Comparison of ENCODE assay signal across 8 cellular contexts in the genomic region with DNA sequence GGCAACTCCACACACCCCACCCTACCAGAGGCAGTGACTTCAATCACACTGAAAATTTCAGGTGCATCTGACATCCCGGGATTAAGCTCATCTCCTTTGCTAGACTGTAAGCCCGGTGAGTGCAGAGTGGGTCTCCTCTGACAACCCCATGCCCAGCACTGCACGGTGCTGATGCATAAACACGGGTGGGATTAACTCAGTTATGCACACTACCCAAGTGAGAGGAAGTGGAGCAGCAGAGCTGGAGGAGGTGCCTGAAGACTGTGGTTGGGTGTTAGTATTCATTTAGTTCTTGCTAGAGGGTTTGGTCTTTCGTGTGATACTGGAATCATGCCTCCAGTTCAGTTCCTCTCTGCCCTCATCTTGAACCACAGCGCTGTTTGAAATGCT. TPM values are rescaled to one million over a fixed set of nuclear protein-coding genes. Genes with fewer than 3 reads are reported as not detected.
DNase-seq lines count a peak whose midpoint lies in the region; ATAC-seq and TF ChIP-seq lines count a peak whose summit lies in the region.

No MANE protein-coding gene starts in this region.

- peaks cover 9% of the 10 kb centered on the region for H3K36me3 Mint-ChIP-seq in activated CD4-positive, alpha-beta T cell treated with anti-CD3 and anti-CD28 coated beads, Interleukin-2, amount 10 ng/mL, durations not matched to agents 24 days and 14 days (ENCODE audit: low read depth)

- H3K4me1 ChIP-seq in right atrium auricular region, result peaks cover 0 to 32% of the 10 kb centered on the region in 2 donors

- H3K27ac Mint-ChIP-seq in activated CD4-positive, alpha-beta T cell treated with anti-CD3 and anti-CD28 coated beads, Interleukin-2, amount 10 ng/mL, durations not matched to agents 24 days and 14 days, result peak overlapping the region; percentile 99

- DNase-seq in Right ventricle myocardium inferior (ENCODE audit: missing footprints) (no peak), right atrium auricular region (ENCODE audit: low spot score) (no peak), KBM-7 (peak; percentile 79), foreskin melanocyte (peak; percentile 25), occipital lobe (lab: John Stamatoyannopoulos, UW) (no peak), T1000 (lab: John Stamatoyannopoulos, UW) (no peak)
- peak; percentile 89 for DNase-seq in activated CD4-positive, alpha-beta T cell treated with anti-CD3 and anti-CD28 coated beads, Interleukin-2, amount 10 ng/mL, durations not matched to agents 24 days and 14 days
- DNase-seq in stimulated activated CD4-positive, alpha-beta T cell treated with anti-CD3 and anti-CD28 coated beads, Interleukin-4, amount 100 ng/mL, for 1 hour, result peak; percentile 24

- H3K9me3 Mint-ChIP-seq in activated CD4-positive, alpha-beta T cell treated with anti-CD3 and anti-CD28 coated beads, Interleukin-2, amount 10 ng/mL, durations not matched to agents 24 days and 14 days, result no peaks in the 10 kb centered on the region

- no peak overlapping the region for H3K27ac ChIP-seq in right atrium auricular region

- H3K4me3 Mint-ChIP-seq in activated CD4-positive, alpha-beta T cell treated with anti-CD3 and anti-CD28 coated beads, Interleukin-2, amount 10 ng/mL, durations not matched to agents 24 days and 14 days, result peak overlapping the region; percentile 85

- no peak for TF ChIP-seq CTCF in right atrium auricular region (IDR thresholded peaks at IDR 0.05)

- no peaks in the 10 kb centered on the region for H3K9me3 ChIP-seq in right atrium auricular region

- no peak overlapping the region for H3K4me3 ChIP-seq in right atrium auricular region

- in situ Hi-C loops in KBM-7 (cut with MboI; ENCODE audit: low pct_unique_long_range_greater_than_20kb, low sequenced_read_pairs), result no loop called here

- H3K4me1 Mint-ChIP-seq in activated CD4-positive, alpha-beta T cell treated with anti-CD3 and anti-CD28 coated beads, Interleukin-2, amount 10 ng/mL, durations not matched to agents 24 days and 14 days, result peaks cover 37% of the 10 kb centered on the region

- H3K27me3 ChIP-seq in right atrium auricular region, result no peaks in the 10 kb centered on the region

- intact Hi-C loops in Right ventricle myocardium inferior (cut with DNase I), result loop anchor here (2.0 to 5.0 kb wide), 4 partner anchors 45 to 94 kb away; a partner anchor contains a TSS
- intact Hi-C loops in activated CD4-positive, alpha-beta T cell treated with anti-CD3 and anti-CD28 coated beads, Interleukin-2, amount 10 ng/mL, durations not matched to agents 24 days and 14 days (cut with micrococcal nuclease), result loop anchor here (1.0 to 2.0 kb wide), 5 partner anchors 82 to 377 kb away; a partner anchor contains a TSS

- no peaks in the 10 kb centered on the region for H3K27me3 Mint-ChIP-seq in activated CD4-positive, alpha-beta T cell treated with anti-CD3 and anti-CD28 coated beads, Interleukin-2, amount 10 ng/mL, durations not matched to agents 24 days and 14 days

- peak; percentile 35 for ATAC-seq in Right ventricle myocardium inferior

- no peaks in the 10 kb centered on the region for H3K36me3 ChIP-seq in right atrium auricular region

RNA-seq across cellular contexts. Expression of a gene that starts 6.5 kb away (rescaled TPM):
- total RNA-seq in Right ventricle myocardium inferior (21.3 TPM), right atrium auricular region (10 to 100 TPM; 30.7 to 38.9 TPM), occipital lobe (6.9 TPM)
- total RNA-seq in activated CD4-positive, alpha-beta T cell treated with anti-CD3 and anti-CD28 coated beads, Interleukin-2, amount 10 ng/mL, durations not matched to agents 24 days and 14 days, result 20.6 and 22.1 TPM in 2 replicates

RNA-seq across cellular contexts. Expression of a gene that starts 20.9 kb away (rescaled TPM):
- total RNA-seq in Right ventricle myocardium inferior (0.57 TPM), right atrium auricular region (under 1 TPM; 0.26 to 0.71 TPM), occipital lobe (76.3 TPM)
- 0.19 TPM in 2 replicates for total RNA-seq in activated CD4-positive, alpha-beta T cell treated with anti-CD3 and anti-CD28 coated beads, Interleukin-2, amount 10 ng/mL, durations not matched to agents 24 days and 14 days

RNA-seq across cellular contexts. Expression of a gene that starts 38.8 kb away (rescaled TPM):
- total RNA-seq in Right ventricle myocardium inferior (37.8 TPM), right atrium auricular region (10 to 100 TPM; 25.1 to 29.5 TPM), occipital lobe (24.8 TPM)
- 83.2 and 84.7 TPM in 2 replicates for total RNA-seq in activated CD4-positive, alpha-beta T cell treated with anti-CD3 and anti-CD28 coated beads, Interleukin-2, amount 10 ng/mL, durations not matched to agents 24 days and 14 days

RNA-seq across cellular contexts. Expression of a gene that starts 43.3 kb away (rescaled TPM):
- total RNA-seq in Right ventricle myocardium inferior (370 TPM), right atrium auricular region (100 to 1,000 TPM; 184 to 281 TPM), occipital lobe (6.7 TPM)
- total RNA-seq in activated CD4-positive, alpha-beta T cell treated with anti-CD3 and anti-CD28 coated beads, Interleukin-2, amount 10 ng/mL, durations not matched to agents 24 days and 14 days, result 63.1 and 71.5 TPM in 2 replicates

RNA-seq across cellular contexts. Expression of a gene that starts 51.1 kb away (rescaled TPM):
- total RNA-seq in Right ventricle myocardium inferior (22.2 TPM), right atrium auricular region (10 to 100 TPM in 1 of 2 donors, 1 to 10 TPM in 1; 8.2 to 12.3 TPM), occipital lobe (6.2 TPM)
- total RNA-seq in activated CD4-positive, alpha-beta T cell treated with anti-CD3 and anti-CD28 coated beads, Interleukin-2, amount 10 ng/mL, durations not matched to agents 24 days and 14 days, result 0.17 and 0.21 TPM in 2 replicates

Comparison
In these comparisons a context has a peak if more than half of its experiments do, and no peak if none do; other contexts are left out.
1. DNase-seq: peak in KBM-7 (single experiment), activated CD4-positive, alpha-beta T cell treated with anti-CD3 and anti-CD28 coated beads, Interleukin-2, amount 10 ng/mL, durations not matched to agents 24 days and 14 days (single experiment), foreskin melanocyte (single experiment) and stimulated activated CD4-positive, alpha-beta T cell treated with anti-CD3 and anti-CD28 coated beads, Interleukin-4, amount 100 ng/mL, for 1 hour (single experiment); none in Right ventricle myocardium inferior (single experiment), right atrium auricular region (single experiment), occipital lobe (single experiment) and T1000 (single experiment).
2. RNA of a gene that starts 20.9 kb away (total RNA-seq): 76.3 TPM in occipital lobe (single experiment); 0.26 to 0.71 TPM in right atrium auricular region, 0.57 TPM in Right ventricle myocardium inferior (single experiment) and 0.19 TPM in activated CD4-positive, alpha-beta T cell treated with anti-CD3 and anti-CD28 coated beads, Interleukin-2, amount 10 ng/mL, durations not matched to agents 24 days and 14 days; every median in the first group is over 10 times any median in the second.